1 cellular context compared by ENCODE assay signal in the genomic region with DNA sequence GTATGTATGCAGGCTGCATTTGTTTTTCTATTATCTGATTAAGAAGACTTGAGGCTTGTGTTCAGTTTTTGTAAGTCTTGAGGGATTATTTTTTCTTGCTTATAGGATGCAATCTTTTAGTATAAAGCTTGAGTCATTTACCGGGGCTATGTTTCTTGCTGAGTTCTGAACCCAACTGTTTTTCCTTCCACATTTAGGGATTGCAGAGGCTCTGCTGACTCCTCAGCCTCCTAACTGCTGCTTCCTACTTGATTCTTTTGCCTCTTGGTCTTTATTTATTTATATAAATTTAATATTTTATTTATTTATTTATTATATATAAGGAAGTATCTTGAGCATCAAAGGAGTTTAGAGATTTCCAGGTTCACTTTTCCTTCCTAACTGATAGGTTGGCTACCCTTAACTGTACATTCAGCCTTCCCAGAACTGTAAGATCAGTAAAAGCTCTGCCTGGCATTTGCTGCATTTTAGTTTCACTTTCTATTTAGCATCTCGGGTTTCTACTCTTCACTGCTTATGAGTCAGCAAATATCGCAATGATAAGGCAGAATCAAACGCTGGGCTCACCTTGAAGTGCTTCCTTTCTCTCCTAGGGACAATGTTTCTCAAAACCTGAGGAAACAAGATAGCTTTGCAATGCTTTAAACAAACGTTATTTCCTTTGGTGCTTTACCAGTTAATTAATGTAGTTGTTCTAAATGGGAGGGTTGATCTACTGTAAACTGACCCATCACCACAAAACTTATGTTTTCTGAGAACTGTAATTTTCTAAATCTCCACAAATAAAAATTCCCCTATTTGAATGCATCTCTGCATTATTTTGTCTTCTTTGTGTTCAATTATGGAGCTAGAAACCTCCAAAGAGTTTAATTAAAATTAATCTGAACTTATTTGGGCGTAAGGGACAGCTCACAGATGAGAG.
TF ChIP-seq lines count a peak whose summit lies in the region.

No MANE protein-coding gene starts in this region.

TF ChIP-seq in GM12878, 131 proteins besides CTCF, POLR2A, EP300 and RAD21 (continued from another document):
- TF ChIP-seq, protein P1, sequence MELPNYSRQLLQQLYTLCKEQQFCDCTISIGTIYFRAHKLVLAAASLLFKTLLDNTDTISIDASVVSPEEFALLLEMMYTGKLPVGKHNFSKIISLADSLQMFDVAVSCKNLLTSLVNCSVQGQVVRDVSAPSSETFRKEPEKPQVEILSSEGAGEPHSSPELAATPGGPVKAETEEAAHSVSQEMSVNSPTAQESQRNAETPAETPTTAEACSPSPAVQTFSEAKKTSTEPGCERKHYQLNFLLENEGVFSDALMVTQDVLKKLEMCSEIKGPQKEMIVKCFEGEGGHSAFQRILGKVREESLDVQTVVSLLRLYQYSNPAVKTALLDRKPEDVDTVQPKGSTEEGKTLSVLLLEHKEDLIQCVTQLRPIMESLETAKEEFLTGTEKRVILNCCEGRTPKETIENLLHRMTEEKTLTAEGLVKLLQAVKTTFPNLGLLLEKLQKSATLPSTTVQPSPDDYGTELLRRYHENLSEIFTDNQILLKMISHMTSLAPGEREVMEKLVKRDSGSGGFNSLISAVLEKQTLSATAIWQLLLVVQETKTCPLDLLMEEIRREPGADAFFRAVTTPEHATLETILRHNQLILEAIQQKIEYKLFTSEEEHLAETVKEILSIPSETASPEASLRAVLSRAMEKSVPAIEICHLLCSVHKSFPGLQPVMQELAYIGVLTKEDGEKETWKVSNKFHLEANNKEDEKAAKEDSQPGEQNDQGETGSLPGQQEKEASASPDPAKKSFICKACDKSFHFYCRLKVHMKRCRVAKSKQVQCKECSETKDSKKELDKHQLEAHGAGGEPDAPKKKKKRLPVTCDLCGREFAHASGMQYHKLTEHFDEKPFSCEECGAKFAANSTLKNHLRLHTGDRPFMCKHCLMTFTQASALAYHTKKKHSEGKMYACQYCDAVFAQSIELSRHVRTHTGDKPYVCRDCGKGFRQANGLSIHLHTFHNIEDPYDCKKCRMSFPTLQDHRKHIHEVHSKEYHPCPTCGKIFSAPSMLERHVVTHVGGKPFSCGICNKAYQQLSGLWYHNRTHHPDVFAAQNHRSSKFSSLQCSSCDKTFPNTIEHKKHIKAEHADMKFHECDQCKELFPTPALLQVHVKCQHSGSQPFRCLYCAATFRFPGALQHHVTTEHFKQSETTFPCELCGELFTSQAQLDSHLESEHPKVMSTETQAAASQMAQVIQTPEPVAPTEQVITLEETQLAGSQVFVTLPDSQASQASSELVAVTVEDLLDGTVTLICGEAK (IDR thresholded peaks at IDR 0.05; ENCODE audit: borderline replicate concordance), result no peak
TF ChIP-seq in GM12878: peak in this region for 2.
